ENCODE assay signal across 11 cellular contexts in the genomic region with DNA sequence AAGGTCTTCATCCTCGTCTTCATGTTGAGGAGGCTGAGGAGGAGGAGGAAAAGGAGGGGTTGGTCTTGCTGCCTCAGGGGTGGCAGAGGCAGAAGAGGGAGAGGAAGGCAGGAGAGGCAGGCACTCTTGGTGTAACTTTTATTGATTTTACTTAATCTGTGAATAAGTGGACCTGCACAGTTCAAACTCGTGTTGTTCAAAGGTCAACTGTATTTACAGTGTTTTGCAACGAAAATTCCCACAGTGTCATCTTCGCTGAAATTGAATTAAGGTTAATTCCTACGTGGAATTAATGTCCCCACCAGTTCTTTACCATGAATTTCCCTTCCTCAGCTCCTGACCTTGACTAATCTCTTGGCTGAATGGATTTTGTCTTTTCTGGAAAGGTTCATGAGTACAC. TPM values are rescaled to one million over a fixed set of nuclear protein-coding genes. Genes with fewer than 3 reads are reported as not detected.
"Had no signal": no experiment of that assay in that cellular context is flagged by ENCODE, and none has a peak within 500 bp of the region (broad histone marks: within the 10 kb centered on the region; RNA-seq: fewer than 3 reads in every experiment).

No MANE protein-coding gene starts in this region.

- H3K36me3 ChIP-seq: HAP-1 had no signal

- H3K9me3 ChIP-seq: HAP-1 had no signal

- H3K4me1 ChIP-seq: HAP-1 had no signal

- H3K9ac ChIP-seq: GM23248, KMS-11 had no signal

- H3K27ac ChIP-seq: GM23248, KMS-11 had no signal

- ATAC-seq: HCT116 had no signal

- H2AFZ ChIP-seq: GM23248 had no signal

- DNase-seq: GM23248, GOT3, H7, HFFc6, KBM-7 had no signal

- H3K4me3 ChIP-seq: GM23248, HAP-1 had no signal

- H3K4me2 ChIP-seq: KMS-11 had no signal

- FAIRE-seq: HTR-8/SVneo had no signal

RNA-seq across cellular contexts. Expression of a gene that starts 21.2 kb away (rescaled TPM):
- total RNA-seq: GM23248 had no signal
- polyA plus RNA-seq: GM23248, IgD-negative memory B cell had no signal

RNA-seq across cellular contexts. Expression of a gene that starts 45.5 kb away (rescaled TPM):
- total RNA-seq: GM23248, HFFc6, HT-29 had no signal
- polyA plus RNA-seq: GM23248, IgD-negative memory B cell had no signal
